ENCODE assay signal across 27 cellular contexts in genomic region chr15:61344293-61344692, GRCh38.
"Had no signal": no experiment of that assay in that cellular context is flagged by ENCODE, and none has a peak within 500 bp of the region (broad histone marks: within the 10 kb centered on the region; RNA-seq: fewer than 3 reads in every experiment).

No MANE protein-coding gene starts in this region.

- H3K9me3 ChIP-seq: testis, thoracic aorta, thyroid gland, transverse colon, upper lobe of left lung, upper lobe of right lung, uterus, vagina had no signal

- H3K27ac ChIP-seq: stomach, suprapubic skin, testis, thoracic aorta, thyroid gland, tibial artery, tibial nerve, transverse colon, upper lobe of left lung, upper lobe of right lung, uterus, vagina had no signal

- H3K27me3 ChIP-seq: stomach, suprapubic skin, testis, thyroid gland, tibial artery, tibial nerve, transverse colon, upper lobe of left lung, upper lobe of right lung, uterus, vagina had no signal

- FAIRE-seq: urothelium cell line had no signal

- H3K4me3 ChIP-seq: stomach, suprapubic skin, testis, thoracic aorta, thyroid gland, tibial artery, tibial nerve, transverse colon, upper lobe of left lung, upper lobe of right lung, uterus, vagina had no signal

- H3K36me3 ChIP-seq: stomach, suprapubic skin, thoracic aorta, thyroid gland, tibial artery, tibial nerve, transverse colon, upper lobe of left lung, upper lobe of right lung, uterus, vagina had no signal

- H3K4me1 ChIP-seq: stomach, suprapubic skin, testis, thyroid gland, tibial artery, tibial nerve, transverse colon, upper lobe of left lung, upper lobe of right lung, uterus, vagina had no signal

- DNase-seq: stimulated activated CD4-positive, alpha-beta T cell treated with anti-CD3 and anti-CD28 coated beads, Interleukin-2, amount 100 ng/mL, for 48 hours; stimulated activated CD4-positive, alpha-beta T cell treated with anti-CD3 and anti-CD28 coated beads, Interleukin-4, amount 100 ng/mL, for 1 hour; stimulated activated CD4-positive, alpha-beta T cell treated with anti-CD3 and anti-CD28 coated beads, Interleukin-4, amount 100 ng/mL, for 24 hours; stimulated activated CD4-positive, alpha-beta T cell treated with anti-CD3 and anti-CD28 coated beads, Interleukin-4, amount 100 ng/mL, for 4 hours; stimulated activated CD8-positive, alpha-beta memory T cell treated with anti-CD3 and anti-CD28 coated beads, Interleukin-4, amount 100 ng/mL, for 48 hours; stimulated activated naive B cell treated with anti-CD40 and anti-IgM and Interleukin-4, amounts not matched to agents 10 μg/mL and 1 μg/mL and 100 μg/mL, for 72 hours; stimulated activated naive CD4-positive, alpha-beta T cell; stimulated activated naive CD4-positive, alpha-beta T cell treated with Interleukin-2 at 50 U/mL for 16 hours; stimulated activated naive CD8-positive, alpha-beta T cell treated with anti-CD3 and anti-CD28 coated beads, Interleukin-15, amount 100 ng/mL, for 72 hours; stimulated activated naive CD8-positive, alpha-beta T cell treated with anti-CD3 and anti-CD28 coated beads, Interleukin-15, Interleukin-2, amounts not matched to agents 100 U/mL and 50 U/mL, for 24 hours; stomach; substantia nigra; testis; thyroid gland; tibial artery; transverse colon; trophoblast cell; upper lobe of left lung; upper lobe of right lung; uterus had no signal

- ATAC-seq: stimulated activated effector memory CD8-positive, alpha-beta T cell treated with anti-CD3 and anti-CD28 coated beads, Interleukin-12 subunit alpha, Interleukin-12 subunit beta, amount 100 ng/mL, for 72 hours; stimulated activated memory B cell treated with anti-CD40 and anti-IgM and Interleukin-4, amounts not matched to agents 10 μg/mL and 1 μg/mL and 100 μg/mL, for 72 hours; stimulated activated naive B cell treated with anti-CD40 and anti-IgM and Interleukin-4, amounts not matched to agents 10 μg/mL and 1 μg/mL and 100 μg/mL, for 72 hours; stimulated activated naive CD8-positive, alpha-beta T cell treated with anti-CD3 and anti-CD28 coated beads, Interleukin-15, amount 100 ng/mL, for 72 hours; stimulated activated naive CD8-positive, alpha-beta T cell treated with anti-CD3 and anti-CD28 coated beads, Interleukin-15, Interleukin-2, amounts not matched to agents 100 U/mL and 50 U/mL, for 24 hours; upper lobe of right lung had no signal
